16 cellular contexts compared by ENCODE assay signal in genomic region chr4:17561195-17561909, GRCh38. TPM values are rescaled to one million over a fixed set of nuclear protein-coding genes. Genes with fewer than 3 reads are reported as not detected.
DNase-seq lines count a peak whose midpoint lies in the region; ATAC-seq and TF ChIP-seq lines count a peak whose summit lies in the region.
"Had no signal": no experiment of that assay in that cellular context is flagged by ENCODE, and none has a peak within 500 bp of the region (broad histone marks: within the 10 kb centered on the region; RNA-seq: fewer than 3 reads in every experiment).

No MANE protein-coding gene starts in this region.

- no peaks in the 10 kb centered on the region for H3K4me1 ChIP-seq in RWPE2 (ENCODE audit: insufficient read depth, poor library complexity, severe bottlenecking)
- H3K4me1 ChIP-seq: A549 had no signal

- H3K27ac Mint-ChIP-seq in activated CD4-positive, alpha-beta T cell treated with anti-CD3 and anti-CD28 coated beads for 36 hours = no peak overlapping the region
- H3K27ac Mint-ChIP-seq in activated CD4-positive, alpha-beta T cell treated with anti-CD3 and anti-CD28 coated beads, Interleukin-2, amount 10 ng/mL, durations not matched to agents 7 days and 5 days = no peak overlapping the region
- H3K27ac Mint-ChIP-seq: immature natural killer cell; nephron progenitor cell; stimulated activated effector memory CD8-positive, alpha-beta T cell treated with anti-CD3 and anti-CD28 coated beads, Interleukin-12 subunit alpha, Interleukin-12 subunit beta, amount 100 ng/mL, for 72 hours had no signal

- POLR2A ChIA-PET in activated CD4-positive, alpha-beta T cell treated with anti-CD3 and anti-CD28 coated beads for 36 hours (lab: Charles Lee) = no interaction called here
- POLR2A ChIA-PET in activated CD4-positive, alpha-beta T cell treated with anti-CD3 and anti-CD28 coated beads, Interleukin-2, amount 10 ng/mL, durations not matched to agents 7 days and 5 days (lab: Charles Lee) = no interaction called here

- no peak for TF ChIP-seq CTCF in RWPE2 (IDR thresholded peaks at IDR 0.05; ENCODE audit: poor library complexity, severe bottlenecking)

- no peaks in the 10 kb centered on the region for H3K27me3 Mint-ChIP-seq in activated CD4-positive, alpha-beta T cell treated with anti-CD3 and anti-CD28 coated beads for 36 hours
- H3K27me3 Mint-ChIP-seq in activated CD4-positive, alpha-beta T cell treated with anti-CD3 and anti-CD28 coated beads, Interleukin-2, amount 10 ng/mL, durations not matched to agents 7 days and 5 days = peaks cover 3% of the 10 kb centered on the region

- no peaks in the 10 kb centered on the region for H3K36me3 ChIP-seq in RWPE2 (ENCODE audit: low read depth)

- no peak overlapping the region for H3K27ac ChIP-seq in RWPE2 (ENCODE audit: poor library complexity, severe bottlenecking)
- H3K27ac ChIP-seq: A549 had no signal

- H3K4me3 Mint-ChIP-seq in activated CD4-positive, alpha-beta T cell treated with anti-CD3 and anti-CD28 coated beads for 36 hours = no peak overlapping the region
- no peak overlapping the region for H3K4me3 Mint-ChIP-seq in activated CD4-positive, alpha-beta T cell treated with anti-CD3 and anti-CD28 coated beads, Interleukin-2, amount 10 ng/mL, durations not matched to agents 7 days and 5 days
- H3K4me3 Mint-ChIP-seq: immature natural killer cell; nephron progenitor cell; stimulated activated effector memory CD8-positive, alpha-beta T cell treated with anti-CD3 and anti-CD28 coated beads, Interleukin-12 subunit alpha, Interleukin-12 subunit beta, amount 100 ng/mL, for 72 hours had no signal

- H3K4me1 Mint-ChIP-seq in activated CD4-positive, alpha-beta T cell treated with anti-CD3 and anti-CD28 coated beads for 36 hours = peaks cover 5% of the 10 kb centered on the region
- H3K4me1 Mint-ChIP-seq in activated CD4-positive, alpha-beta T cell treated with anti-CD3 and anti-CD28 coated beads, Interleukin-2, amount 10 ng/mL, durations not matched to agents 7 days and 5 days = no peaks in the 10 kb centered on the region
- H3K4me1 Mint-ChIP-seq: immature natural killer cell; nephron progenitor cell; stimulated activated effector memory CD8-positive, alpha-beta T cell treated with anti-CD3 and anti-CD28 coated beads, Interleukin-12 subunit alpha, Interleukin-12 subunit beta, amount 100 ng/mL, for 72 hours had no signal

- H3K27me3 ChIP-seq in RWPE2 (ENCODE audit: insufficient read depth, poor library complexity, severe bottlenecking) = no peaks in the 10 kb centered on the region

- no peaks in the 10 kb centered on the region for H3K9me3 ChIP-seq in RWPE2 (ENCODE audit: severe bottlenecking)
- H3K9me3 ChIP-seq: A549 had no signal

- ATAC-seq in activated CD4-positive, alpha-beta T cell treated with anti-CD3 and anti-CD28 coated beads for 36 hours = no peak
- ATAC-seq in RWPE2 (ENCODE audit: low read depth) (peak; percentile 72), esophagus mucosa (peak; percentile 32), GM19023 (IDR thresholded peaks at IDR 0.05; ENCODE audit: unreplicated experiment) (no peak)
- ATAC-seq: stimulated activated effector memory CD8-positive, alpha-beta T cell treated with anti-CD3 and anti-CD28 coated beads, Interleukin-12 subunit alpha, Interleukin-12 subunit beta, amount 100 ng/mL, for 72 hours had no signal

- peak; percentile 15 for DNase-seq in activated CD4-positive, alpha-beta T cell treated with anti-CD3 and anti-CD28 coated beads for 36 hours
- no peak for DNase-seq in activated CD4-positive, alpha-beta T cell treated with anti-CD3 and anti-CD28 coated beads, Interleukin-2, amount 10 ng/mL, durations not matched to agents 7 days and 5 days
- DNase-seq in RWPE2 (ENCODE audit: low spot score) (no peak), stromal cell of bone marrow (ENCODE audit: low read depth) (peak; percentile 49), GM19240 (ENCODE audit: insufficient read length, low spot score) (no peak), SKM-1 (lab: John Stamatoyannopoulos, UW; ENCODE audit: unreplicated experiment) (no peak)
- DNase-seq: activated T-cell treated with anti-CD3 and anti-CD28 coated beads, Interleukin-2, amount 50 U/mL, for 1 hour; DMS79 treated with DMSO at 0.1 percent for 48 hours; immature natural killer cell; NCI-H1436; nephron progenitor cell had no signal

- H3K4me3 ChIP-seq in RWPE2 (ENCODE audit: severe bottlenecking) = no peak overlapping the region
- H3K4me3 ChIP-seq: A549 had no signal

- H3K9me3 Mint-ChIP-seq in activated CD4-positive, alpha-beta T cell treated with anti-CD3 and anti-CD28 coated beads for 36 hours (ENCODE audit: low read depth) = no peaks in the 10 kb centered on the region
- no peaks in the 10 kb centered on the region for H3K9me3 Mint-ChIP-seq in activated CD4-positive, alpha-beta T cell treated with anti-CD3 and anti-CD28 coated beads, Interleukin-2, amount 10 ng/mL, durations not matched to agents 7 days and 5 days
- H3K9me3 Mint-ChIP-seq: immature natural killer cell; nephron progenitor cell; stimulated activated effector memory CD8-positive, alpha-beta T cell treated with anti-CD3 and anti-CD28 coated beads, Interleukin-12 subunit alpha, Interleukin-12 subunit beta, amount 100 ng/mL, for 72 hours had no signal

- H3K36me3 Mint-ChIP-seq in activated CD4-positive, alpha-beta T cell treated with anti-CD3 and anti-CD28 coated beads for 36 hours (ENCODE audit: low read depth) = no peaks in the 10 kb centered on the region
- no peaks in the 10 kb centered on the region for H3K36me3 Mint-ChIP-seq in activated CD4-positive, alpha-beta T cell treated with anti-CD3 and anti-CD28 coated beads, Interleukin-2, amount 10 ng/mL, durations not matched to agents 7 days and 5 days (ENCODE audit: low read depth)
- H3K36me3 Mint-ChIP-seq: immature natural killer cell; stimulated activated effector memory CD8-positive, alpha-beta T cell treated with anti-CD3 and anti-CD28 coated beads, Interleukin-12 subunit alpha, Interleukin-12 subunit beta, amount 100 ng/mL, for 72 hours had no signal

- CTCF ChIA-PET in activated CD4-positive, alpha-beta T cell treated with anti-CD3 and anti-CD28 coated beads for 36 hours (lab: Charles Lee) = no interaction called here
- CTCF ChIA-PET in activated CD4-positive, alpha-beta T cell treated with anti-CD3 and anti-CD28 coated beads, Interleukin-2, amount 10 ng/mL, durations not matched to agents 7 days and 5 days (lab: Charles Lee) = no interaction called here

- intact Hi-C loops in activated CD4-positive, alpha-beta T cell treated with anti-CD3 and anti-CD28 coated beads for 36 hours (cut with DNase I, micrococcal nuclease) = no loop called here

RNA-seq across cellular contexts. Expression of gene LAP3, which starts 15.6 kb away (rescaled TPM):
- total RNA-seq in activated CD4-positive, alpha-beta T cell treated with anti-CD3 and anti-CD28 coated beads for 36 hours = 100 to 1,000 TPM; 126 to 128 TPM
- 100 to 1,000 TPM; 142 to 149 TPM for total RNA-seq in activated CD4-positive, alpha-beta T cell treated with anti-CD3 and anti-CD28 coated beads, Interleukin-2, amount 10 ng/mL, durations not matched to agents 7 days and 5 days
- 32.9 TPM for total RNA-seq in esophagus mucosa

RNA-seq across cellular contexts. Expression of gene CLRN2, which starts 46.4 kb away (rescaled TPM):
- not detected for total RNA-seq in activated CD4-positive, alpha-beta T cell treated with anti-CD3 and anti-CD28 coated beads for 36 hours
- not detected for total RNA-seq in activated CD4-positive, alpha-beta T cell treated with anti-CD3 and anti-CD28 coated beads, Interleukin-2, amount 10 ng/mL, durations not matched to agents 7 days and 5 days
- total RNA-seq in esophagus mucosa = not detected
- total RNA-seq: epithelial cell of proximal tubule had no signal

RNA-seq across cellular contexts. Expression of gene QDPR, which starts 49.5 kb away (rescaled TPM):
- 10 to 100 TPM; 34.5 to 34.6 TPM for total RNA-seq in activated CD4-positive, alpha-beta T cell treated with anti-CD3 and anti-CD28 coated beads for 36 hours
- 10 to 100 TPM; 26.8 TPM for total RNA-seq in activated CD4-positive, alpha-beta T cell treated with anti-CD3 and anti-CD28 coated beads, Interleukin-2, amount 10 ng/mL, durations not matched to agents 7 days and 5 days
- total RNA-seq in esophagus mucosa = 18.0 TPM

RNA-seq across cellular contexts. Expression of gene MED28, which starts 53.1 kb away (rescaled TPM):
- total RNA-seq in activated CD4-positive, alpha-beta T cell treated with anti-CD3 and anti-CD28 coated beads for 36 hours = 10 to 100 TPM; 43.0 to 58.0 TPM
- total RNA-seq in activated CD4-positive, alpha-beta T cell treated with anti-CD3 and anti-CD28 coated beads, Interleukin-2, amount 10 ng/mL, durations not matched to agents 7 days and 5 days = 10 to 100 TPM; 53.7 to 53.8 TPM
- 34.4 TPM for total RNA-seq in esophagus mucosa

Comparison
In these comparisons a context has a peak if more than half of its experiments do, and no peak if none do; other contexts are left out.
1. DNase-seq: peak in activated CD4-positive, alpha-beta T cell treated with anti-CD3 and anti-CD28 coated beads for 36 hours (single experiment) and stromal cell of bone marrow (single experiment); none in activated CD4-positive, alpha-beta T cell treated with anti-CD3 and anti-CD28 coated beads, Interleukin-2, amount 10 ng/mL, durations not matched to agents 7 days and 5 days (single experiment), RWPE2 (single experiment), GM19240 (single experiment) and SKM-1 (single experiment).
2. ATAC-seq: peak in RWPE2 (single experiment) and esophagus mucosa (single experiment); none in activated CD4-positive, alpha-beta T cell treated with anti-CD3 and anti-CD28 coated beads for 36 hours (single experiment) and GM19023 (single experiment).